Comparison of ENCODE assay signal across 21 cellular contexts in the genomic region with DNA sequence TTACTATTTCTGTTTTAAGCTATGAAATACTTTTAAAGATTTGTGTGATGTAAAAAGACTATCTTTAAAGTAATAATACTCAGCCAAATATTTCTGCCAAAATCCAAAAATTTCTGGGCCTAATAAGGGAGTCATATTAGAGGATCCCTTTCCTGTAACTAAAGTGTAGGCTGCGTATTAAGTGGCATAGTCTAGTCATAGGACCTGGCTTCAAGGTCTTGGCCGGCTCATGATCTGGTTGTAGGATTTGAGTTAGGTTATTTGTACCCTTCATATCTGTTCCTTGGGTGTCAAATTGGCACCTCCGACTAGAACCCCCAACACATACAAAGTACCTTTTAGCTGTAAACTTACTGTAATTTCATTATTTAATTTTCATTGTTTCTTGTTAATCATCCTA.
DNase-seq lines count a peak whose midpoint lies in the region; ATAC-seq and TF ChIP-seq lines count a peak whose summit lies in the region.
"Had no signal": no experiment of that assay in that cellular context is flagged by ENCODE, and none has a peak within 500 bp of the region (broad histone marks: within the 10 kb centered on the region; RNA-seq: fewer than 3 reads in every experiment).

No MANE protein-coding gene starts in this region.

- peaks cover 5% of the 10 kb centered on the region for H3K36me3 ChIP-seq in CD8-positive, alpha-beta T cell (ENCODE audit: insufficient read depth, low read length)
- H3K36me3 ChIP-seq in psoas muscle (ENCODE audit: insufficient read depth in 1 of 2, low read depth in 1 of 2) = peaks cover 0 to 8% of the 10 kb centered on the region in 2 donors

- peak overlapping the region; percentile 73 for H3K27ac Mint-ChIP-seq in activated naive CD8-positive, alpha-beta T cell
- no peak overlapping the region for H3K27ac Mint-ChIP-seq in activated naive CD8-positive, alpha-beta T cell treated with anti-CD3 and anti-CD28 coated beads for 36 hours
- H3K27ac Mint-ChIP-seq in CD8-positive, alpha-beta T cell = peak overlapping the region; percentile 8
- H3K27ac Mint-ChIP-seq in chondrocyte (ENCODE audit: unreplicated experiment) = peak overlapping the region; percentile 29

- WGBS in psoas muscle, 3 donors = 43 to 77% (median 44%) methylated on average over 3 of the region's 3 CpGs

- no peak overlapping the region for H3K4me3 ChIP-seq in CD8-positive, alpha-beta T cell (ENCODE audit: low read depth, low read length)
- no peak overlapping the region for H3K4me3 ChIP-seq in psoas muscle

- no peaks in the 10 kb centered on the region for H3K27me3 ChIP-seq in CD8-positive, alpha-beta T cell (ENCODE audit: insufficient read depth, low read length)
- no peaks in the 10 kb centered on the region for H3K27me3 ChIP-seq in psoas muscle (ENCODE audit: insufficient read depth in 3 of 3, low read length in 2 of 3)

- H3K4me1 Mint-ChIP-seq in activated naive CD8-positive, alpha-beta T cell (ENCODE audit: low read depth) = peaks cover 80% of the 10 kb centered on the region
- H3K4me1 Mint-ChIP-seq in activated naive CD8-positive, alpha-beta T cell treated with anti-CD3 and anti-CD28 coated beads for 36 hours = peaks cover 59% of the 10 kb centered on the region
- peaks cover 75% of the 10 kb centered on the region for H3K4me1 Mint-ChIP-seq in CD8-positive, alpha-beta T cell (ENCODE audit: low read depth)
- peaks cover 37% of the 10 kb centered on the region for H3K4me1 Mint-ChIP-seq in chondrocyte (ENCODE audit: low read depth)

- no peak for DNase-seq in activated naive CD8-positive, alpha-beta T cell treated with anti-CD3 and anti-CD28 coated beads for 36 hours
- no peak for DNase-seq in CD8-positive, alpha-beta T cell
- DNase-seq in chondrocyte (ENCODE audit: low spot score) (no peak), psoas muscle (no peak), NCI-H748 treated with DMSO at 0.1 percent for 48 hours (lab: John Stamatoyannopoulos, UW) (no peak)
- DNase-seq: AML-193, DMS53, GDM1, KG1, NCI-H1092 treated with DMSO at 0.1 percent for 48 hours, NCI-H1436 treated with DMSO at 0.1 percent for 48 hours, NCI-H1930, NCI-H2227 treated with DMSO at 0.1 percent for 48 hours, NCI-H524, NCI-H82 had no signal

- H3K4me1 ChIP-seq in CD8-positive, alpha-beta T cell (ENCODE audit: insufficient read depth, low read length) = peaks cover 45% of the 10 kb centered on the region
- peaks cover 80% of the 10 kb centered on the region for H3K4me1 ChIP-seq in psoas muscle

- H3K27me3 Mint-ChIP-seq in activated naive CD8-positive, alpha-beta T cell = no peaks in the 10 kb centered on the region
- H3K27me3 Mint-ChIP-seq in activated naive CD8-positive, alpha-beta T cell treated with anti-CD3 and anti-CD28 coated beads for 36 hours = no peaks in the 10 kb centered on the region
- H3K27me3 Mint-ChIP-seq in CD8-positive, alpha-beta T cell (ENCODE audit: low read depth) = no peaks in the 10 kb centered on the region
- no peaks in the 10 kb centered on the region for H3K27me3 Mint-ChIP-seq in chondrocyte (ENCODE audit: low read depth)

- no peak for TF ChIP-seq CTCF in CD8-positive, alpha-beta T cell (IDR thresholded peaks at IDR 0.05)
- TF ChIP-seq CTCF in chondrocyte (IDR thresholded peaks at IDR 0.05) (no peak), psoas muscle (IDR thresholded peaks at IDR 0.05) (no peak)

- no peak overlapping the region for H3K4me3 Mint-ChIP-seq in activated naive CD8-positive, alpha-beta T cell
- H3K4me3 Mint-ChIP-seq in activated naive CD8-positive, alpha-beta T cell treated with anti-CD3 and anti-CD28 coated beads for 36 hours = no peak overlapping the region
- H3K4me3 Mint-ChIP-seq in CD8-positive, alpha-beta T cell = no peak overlapping the region
- H3K4me3 Mint-ChIP-seq in chondrocyte (ENCODE audit: unreplicated experiment) = no peak overlapping the region

- H3K27ac ChIP-seq in CD8-positive, alpha-beta T cell (ENCODE audit: low read depth, low read length) = no peak overlapping the region
- peak overlapping the region; percentile 38 for H3K27ac ChIP-seq in psoas muscle
- H3K27ac ChIP-seq: C4-2B had no signal

- H3K36me3 Mint-ChIP-seq in activated naive CD8-positive, alpha-beta T cell = peaks cover 12% of the 10 kb centered on the region
- H3K36me3 Mint-ChIP-seq in activated naive CD8-positive, alpha-beta T cell treated with anti-CD3 and anti-CD28 coated beads for 36 hours = peaks cover 23% of the 10 kb centered on the region
- peaks cover 47% of the 10 kb centered on the region for H3K36me3 Mint-ChIP-seq in CD8-positive, alpha-beta T cell
- peaks cover 2% of the 10 kb centered on the region for H3K36me3 Mint-ChIP-seq in chondrocyte (ENCODE audit: low read depth)

- ATAC-seq in CD8-positive, alpha-beta T cell = no peak
- ATAC-seq in psoas muscle (peak in 3 of 4 donors; percentile 60 to 63 (median 62)), GM19467 (IDR thresholded peaks at IDR 0.05; ENCODE audit: unreplicated experiment) (no peak), HG03520 (IDR thresholded peaks at IDR 0.05; ENCODE audit: unreplicated experiment) (no peak)
- ATAC-seq: HCT116, Panc1 had no signal

- no peaks in the 10 kb centered on the region for H3K9me3 ChIP-seq in CD8-positive, alpha-beta T cell (ENCODE audit: low read length)
- H3K9me3 ChIP-seq in psoas muscle = no peaks in the 10 kb centered on the region

- intact Hi-C loops in CD8-positive, alpha-beta T cell (cut with DNase I, micrococcal nuclease) = loop anchor here in 1 of 2 experiments (2.0 kb wide), 1 partner anchor 16 kb away; no protein-coding TSS in a partner anchor
- intact Hi-C loops in psoas muscle (cut with DNase I) = loop anchor here in 1 of 2 donors (5.0 kb wide), 1 partner anchor 217 kb away; no protein-coding TSS in a partner anchor

- CTCF ChIA-PET in CD8-positive, alpha-beta T cell (lab: Charles Lee) = interaction anchor here (1.2 to 1.3 kb wide), 2 partner anchors 11 to 89 kb away, joined by 3 to 4 read pairs; no protein-coding TSS in a partner anchor

- POLR2A ChIA-PET in CD8-positive, alpha-beta T cell (lab: Charles Lee) = interaction anchor here (0.6 kb wide), 1 partner anchor 73 kb away, joined by 4 read pairs; no protein-coding TSS in a partner anchor

- no peaks in the 10 kb centered on the region for H3K9me3 Mint-ChIP-seq in activated naive CD8-positive, alpha-beta T cell (ENCODE audit: low read depth)
- peaks cover 2% of the 10 kb centered on the region for H3K9me3 Mint-ChIP-seq in activated naive CD8-positive, alpha-beta T cell treated with anti-CD3 and anti-CD28 coated beads for 36 hours
- no peaks in the 10 kb centered on the region for H3K9me3 Mint-ChIP-seq in CD8-positive, alpha-beta T cell
- H3K9me3 Mint-ChIP-seq in chondrocyte (ENCODE audit: low read depth) = no peaks in the 10 kb centered on the region

Comparison
In these comparisons a context has a peak if more than half of its experiments do, and no peak if none do; other contexts are left out.
1. ATAC-seq: peak in psoas muscle (3 of 4); none in CD8-positive, alpha-beta T cell (single experiment), GM19467 (single experiment) and HG03520 (single experiment).